Comparison of ENCODE assay signal across 25 cellular contexts in genomic region chr2:173192071-173192470, GRCh38.
DNase-seq lines count a peak whose midpoint lies in the region; ATAC-seq, FAIRE-seq and TF ChIP-seq lines count a peak whose summit lies in the region.
"Had no signal": no experiment of that assay in that cellular context is flagged by ENCODE, and none has a peak within 500 bp of the region (broad histone marks: within the 10 kb centered on the region; RNA-seq: fewer than 3 reads in every experiment).

No MANE protein-coding gene starts in this region.

- no peak for DNase-seq in Calu3
- peak; percentile 28 for DNase-seq in Karpas-422
- no peak for DNase-seq in chondrocyte (ENCODE audit: low spot score)
- DNase-seq in pancreas, result no peak
- no peak for DNase-seq in SJCRH30
- DNase-seq in iPS-NIHi11 (ENCODE audit: low spot score), result no peak
- DNase-seq in NCI-H1105 (lab: John Stamatoyannopoulos, UW), result no peak
- DNase-seq: activated CD4-positive, alpha-beta T cell treated with anti-CD3 and anti-CD28 coated beads for 4 hours; DMS79 treated with DMSO at 0.1 percent for 48 hours; effector CD4-positive, alpha-beta T cell; KBM-7; left colon; naive thymus-derived CD8-positive, alpha-beta T cell; NCI-H187; NCI-H774; posterior cingulate gyrus; stimulated activated naive CD4-positive, alpha-beta T cell; upper lobe of right lung had no signal

- H3K9ac ChIP-seq in Karpas-422 (ENCODE audit: low read length) (no peak overlapping the region), parathyroid adenoma (no peak overlapping the region)

- no peak for FAIRE-seq in pancreas (lab: Jason Lieb, UNC)
- FAIRE-seq: A549 had no signal

- H3K27ac ChIP-seq in Karpas-422 (ENCODE audit: low read length) (no peak overlapping the region), parathyroid adenoma (peak overlapping the region; percentile 30), pancreas (no peak overlapping the region), SJCRH30 (no peak overlapping the region)
- H3K27ac ChIP-seq: A549, upper lobe of right lung had no signal

- H3K9me2 ChIP-seq in Karpas-422 (replicated peaks; ENCODE audit: insufficient read depth, low read length), result no peaks in the 10 kb centered on the region

- intact Hi-C loops in Calu3 (cut with micrococcal nuclease; ENCODE audit: unreplicated experiment) (no loop called here), pancreas (cut with DNase I) (no loop called here)

- no TSS peak for BruUV-seq in Calu3 (replicated peaks; lab: Mats Ljungman, UMichigan)

- H3K9me3 ChIP-seq in Karpas-422 (ENCODE audit: low read length), result no peaks in the 10 kb centered on the region
- no peaks in the 10 kb centered on the region for H3K9me3 ChIP-seq in parathyroid adenoma (ENCODE audit: control insufficient read depth, low read length)
- no peaks in the 10 kb centered on the region for H3K9me3 ChIP-seq in pancreas
- H3K9me3 ChIP-seq in SJCRH30 (replicated peaks), result no peaks in the 10 kb centered on the region
- H3K9me3 ChIP-seq: A549, ascending aorta, upper lobe of right lung had no signal

- H3K9me3 Mint-ChIP-seq in Calu3 (ENCODE audit: low read depth, unreplicated experiment), result no peaks in the 10 kb centered on the region
- no peaks in the 10 kb centered on the region for H3K9me3 Mint-ChIP-seq in chondrocyte (ENCODE audit: low read depth)
- H3K9me3 Mint-ChIP-seq: activated naive CD4-positive, alpha-beta T cell treated with anti-CD3 and anti-CD28 coated beads, Interleukin-2, amount 50 U/mL, for 72 hours; mesothelial cell of epicardium; naive thymus-derived CD8-positive, alpha-beta T cell had no signal

- H3K4me3 ChIP-seq in Karpas-422 (ENCODE audit: low read length) (no peak overlapping the region), parathyroid adenoma (ENCODE audit: low read depth, low read length) (no peak overlapping the region), pancreas (no peak overlapping the region), SJCRH30 (no peak overlapping the region)
- H3K4me3 ChIP-seq: A549, ascending aorta, skin epidermis, upper lobe of right lung had no signal

- H3K4me1 Mint-ChIP-seq in Calu3 (ENCODE audit: low read depth, unreplicated experiment) (peaks cover 24% of the 10 kb centered on the region), chondrocyte (ENCODE audit: low read depth) (peaks cover 71% of the 10 kb centered on the region)
- H3K4me1 Mint-ChIP-seq: B cell; naive thymus-derived CD8-positive, alpha-beta T cell had no signal

- peaks cover 14% of the 10 kb centered on the region for H3K36me3 Mint-ChIP-seq in Calu3 (ENCODE audit: insufficient read depth, unreplicated experiment)
- H3K36me3 Mint-ChIP-seq in chondrocyte (ENCODE audit: low read depth), result peaks cover 13% of the 10 kb centered on the region
- H3K36me3 Mint-ChIP-seq: activated naive CD4-positive, alpha-beta T cell treated with anti-CD3 and anti-CD28 coated beads, Interleukin-2, amount 50 U/mL, for 72 hours; naive thymus-derived CD8-positive, alpha-beta T cell had no signal

- TF ChIP-seq CTCF in Calu3 (IDR thresholded peaks at IDR 0.05; ENCODE audit: unreplicated experiment) (no peak), chondrocyte (IDR thresholded peaks at IDR 0.05) (no peak), parathyroid adenoma (IDR thresholded peaks at IDR 0.05) (no peak), pancreas (IDR thresholded peaks at IDR 0.05) (no peak)

- CTCF ChIA-PET in Calu3 (lab: Charles Lee), result no interaction called here

- H3K4me2 ChIP-seq in Karpas-422 (ENCODE audit: low read depth, low read length, poor library complexity, severe bottlenecking) (no peak overlapping the region), parathyroid adenoma (ENCODE audit: low read length) (peak overlapping the region; percentile 30)
- H3K4me2 ChIP-seq: A549 had no signal

- no peak for ATAC-seq in pancreas
- ATAC-seq: A549; activated naive CD4-positive, alpha-beta T cell treated with anti-CD3 and anti-CD28 coated beads, Interleukin-2, amount 50 U/mL, for 72 hours; left colon; naive thymus-derived CD8-positive, alpha-beta T cell; upper lobe of right lung had no signal

- H3K4me1 ChIP-seq in Karpas-422 (ENCODE audit: low read length) (no peaks in the 10 kb centered on the region), parathyroid adenoma (peaks cover 15% of the 10 kb centered on the region), pancreas (peaks cover 0 to 17% (median 9%) of the 10 kb centered on the region in 3 donors), SJCRH30 (0 out of 2 replicates have a peak, but pooled peaks cover 6% of the 10 kb centered on the region)

- H3K36me3 ChIP-seq in Karpas-422 (ENCODE audit: insufficient read depth, low read length) (no peaks in the 10 kb centered on the region), parathyroid adenoma (ENCODE audit: control insufficient read depth, insufficient read depth, low read length) (no peaks in the 10 kb centered on the region), pancreas (no peaks in the 10 kb centered on the region), SJCRH30 (no peaks in the 10 kb centered on the region)
- H3K36me3 ChIP-seq: ascending aorta had no signal

- H3K27me3 Mint-ChIP-seq in Calu3 (ENCODE audit: unreplicated experiment), result no peaks in the 10 kb centered on the region
- H3K27me3 Mint-ChIP-seq in chondrocyte (ENCODE audit: low read depth), result no peaks in the 10 kb centered on the region
- H3K27me3 Mint-ChIP-seq: B cell had no signal

- H2AFZ ChIP-seq in Karpas-422 (ENCODE audit: low read length), result no peak overlapping the region
- no peak overlapping the region for H2AFZ ChIP-seq in parathyroid adenoma

- H3K79me2 ChIP-seq in Karpas-422 (ENCODE audit: low read length) (no peaks in the 10 kb centered on the region), parathyroid adenoma (no peaks in the 10 kb centered on the region)

- H3K4me3 Mint-ChIP-seq in Calu3 (ENCODE audit: low read depth, unreplicated experiment) (no peak overlapping the region), chondrocyte (ENCODE audit: unreplicated experiment) (no peak overlapping the region)
- H3K4me3 Mint-ChIP-seq: B cell; mesothelial cell of epicardium; naive thymus-derived CD8-positive, alpha-beta T cell had no signal

- H3K27ac Mint-ChIP-seq in Calu3 (ENCODE audit: unreplicated experiment), result peak overlapping the region; percentile 10
- peak overlapping the region; percentile 62 for H3K27ac Mint-ChIP-seq in chondrocyte (ENCODE audit: unreplicated experiment)
- H3K27ac Mint-ChIP-seq: activated naive CD4-positive, alpha-beta T cell treated with anti-CD3 and anti-CD28 coated beads, Interleukin-2, amount 50 U/mL, for 72 hours; B cell; mesothelial cell of epicardium; naive thymus-derived CD8-positive, alpha-beta T cell had no signal

- WGBS in pancreas, 2 donors, result 60 to 62% methylated on average over 4 of the region's 4 CpGs

- no peaks in the 10 kb centered on the region for H4K20me1 ChIP-seq in Karpas-422 (ENCODE audit: insufficient read depth, low read depth, low read length)

- H3K27me3 ChIP-seq in Karpas-422 (ENCODE audit: low read length) (no peaks in the 10 kb centered on the region), parathyroid adenoma (ENCODE audit: control insufficient read depth, insufficient read depth, low read length) (no peaks in the 10 kb centered on the region), pancreas (no peaks in the 10 kb centered on the region), SJCRH30 (no peaks in the 10 kb centered on the region)
- H3K27me3 ChIP-seq: ascending aorta, upper lobe of right lung had no signal
